26 cellular contexts compared by ENCODE assay signal in the genomic region with DNA sequence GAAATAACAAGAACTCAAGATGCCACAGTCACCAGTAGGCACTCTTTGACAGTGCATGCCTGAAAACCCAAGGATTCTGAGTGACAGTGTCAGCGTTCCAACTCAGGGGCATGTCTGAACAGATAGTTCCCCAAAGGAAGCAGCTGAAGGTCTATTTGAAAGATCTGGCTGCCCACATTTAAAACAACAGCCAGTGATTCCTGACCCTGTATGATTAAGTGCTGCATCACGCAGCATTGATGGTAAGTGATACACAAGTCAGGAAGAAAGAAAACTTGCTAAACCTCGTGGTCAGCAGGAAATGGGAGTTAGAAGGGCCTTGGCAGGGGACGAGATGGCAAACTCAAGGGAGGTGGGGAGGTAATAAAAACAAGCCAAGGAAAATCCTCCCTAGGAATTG.
DNase-seq lines count a peak whose midpoint lies in the region; ATAC-seq and TF ChIP-seq lines count a peak whose summit lies in the region.
"Had no signal": no experiment of that assay in that cellular context is flagged by ENCODE, and none has a peak within 500 bp of the region (broad histone marks: within the 10 kb centered on the region; RNA-seq: fewer than 3 reads in every experiment).

No MANE protein-coding gene starts in this region.

- TF ChIP-seq CTCF in RWPE1 (conservative IDR thresholded peaks at IDR 0.05; ENCODE audit: low read depth), result no peak
- TF ChIP-seq CTCF in epithelial cell of esophagus (IDR thresholded peaks at IDR 0.05; ENCODE audit: insufficient read depth, low read depth, low read length, missing control alignments), result no peak

- H3K4me3 ChIP-seq in MG63 (no peak overlapping the region), epithelial cell of esophagus (ENCODE audit: low read length) (no peak overlapping the region), skeletal muscle cell (ENCODE audit: low read depth, low read length) (no peak overlapping the region)
- H3K4me3 ChIP-seq: GM12878, GM23248, PC-9, SK-N-MC had no signal

- CTCF ChIA-PET in RWPE1 (lab: Yijun Ruan, JAX), result no interaction called here

- H3K36me3 ChIP-seq in MG63, result no peaks in the 10 kb centered on the region

- POLR2A ChIA-PET in RWPE1 (lab: Yijun Ruan, JAX; ENCODE audit: low non-redundant PET), result interaction anchor here (0.6 kb wide), 1 partner anchor 48 kb away, joined by 3 read pairs; no protein-coding TSS in a partner anchor

- ATAC-seq in HG02763 (IDR thresholded peaks at IDR 0.05; ENCODE audit: unreplicated experiment), result no peak
- no peak for ATAC-seq in stimulated activated naive CD8-positive, alpha-beta T cell treated with anti-CD3 and anti-CD28 coated beads, Interleukin-15, Interleukin-2, amounts not matched to agents 100 U/mL and 50 U/mL, for 24 hours
- ATAC-seq: GM12878 had no signal

- DNase-seq in MG63, result peak; percentile 42
- peak; percentile 34 for DNase-seq in RWPE1 (ENCODE audit: low spot score)
- DNase-seq in epithelial cell of esophagus (ENCODE audit: low read depth), result peak; percentile 9
- peak; percentile 5 for DNase-seq in skeletal muscle cell (ENCODE audit: low read depth)
- DNase-seq in stimulated activated naive CD8-positive, alpha-beta T cell treated with anti-CD3 and anti-CD28 coated beads, Interleukin-15, Interleukin-2, amounts not matched to agents 100 U/mL and 50 U/mL, for 24 hours, result no peak
- DNase-seq in hippocampal formation (lab: John Stamatoyannopoulos, UW), result no peak
- DNase-seq in KG1 (lab: John Stamatoyannopoulos, UW), result no peak
- DNase-seq: CD8-positive, alpha-beta memory T cell; DMS 273 treated with DMSO at 0.1 percent for 48 hours; DMS79; EL; GDM1; GM23248; H7; KBM-7; NCI-H1048; NCI-H1436; NCI-H187 treated with DMSO at 0.1 percent for 48 hours; NCI-H526 treated with DMSO at 0.1 percent for 48 hours; PC-9; SIG-M5; SW 1271 had no signal

- no peaks in the 10 kb centered on the region for H3K27me3 ChIP-seq in MG63

- H3K9me3 ChIP-seq in MG63, result no peaks in the 10 kb centered on the region

- H3K27ac ChIP-seq in RWPE1, result no peak overlapping the region
- H3K27ac ChIP-seq: C4-2B, GM23248, PC-9, SK-N-MC had no signal

Comparison
In these comparisons a context has a peak if more than half of its experiments do, and no peak if none do; other contexts are left out.
1. DNase-seq: peak in MG63 (single experiment), RWPE1 (single experiment), epithelial cell of esophagus (single experiment) and skeletal muscle cell (single experiment); none in stimulated activated naive CD8-positive, alpha-beta T cell treated with anti-CD3 and anti-CD28 coated beads, Interleukin-15, Interleukin-2, amounts not matched to agents 100 U/mL and 50 U/mL, for 24 hours (single experiment), hippocampal formation (0 of 2) and KG1 (single experiment).